12 cellular contexts compared by ENCODE assay signal in genomic region chr1:89407355-89407754, GRCh38. TPM values are rescaled to one million over a fixed set of nuclear protein-coding genes. Genes with fewer than 3 reads are reported as not detected.
DNase-seq lines count a peak whose midpoint lies in the region; ATAC-seq and TF ChIP-seq lines count a peak whose summit lies in the region.
"Had no signal": no experiment of that assay in that cellular context is flagged by ENCODE, and none has a peak within 500 bp of the region (broad histone marks: within the 10 kb centered on the region; RNA-seq: fewer than 3 reads in every experiment).

No MANE protein-coding gene starts in this region.

- no peaks in the 10 kb centered on the region for H3K27me3 ChIP-seq in right cardiac atrium (ENCODE audit: control insufficient read depth, insufficient read depth)
- no peaks in the 10 kb centered on the region for H3K27me3 ChIP-seq in stomach

- peak; percentile 34 for DNase-seq in DMS79 treated with DMSO at 0.1 percent for 48 hours (lab: John Stamatoyannopoulos, UW)
- DNase-seq in DMS79 (lab: John Stamatoyannopoulos, UW) = no peak
- no peak for DNase-seq in activated T-helper 1 cell treated with anti-CD3 and anti-CD28 coated beads, Interleukin-12 subunit alpha, Interleukin-12 subunit beta, Interleukin-2, Interleukin-4 antibody, amounts not matched to agents 30 ng/mL and 10 ng/mL and 1 ng/mL, durations not matched to agents 14 hours and 24 hours and 36 hours (ENCODE audit: low spot score)
- DNase-seq in right cardiac atrium = no peak
- no peak for DNase-seq in stomach
- DNase-seq in NCI-H1694 (lab: John Stamatoyannopoulos, UW) = no peak
- DNase-seq in Calu3 = no peak
- DNase-seq in stimulated activated CD4-positive, alpha-beta T cell treated with anti-CD3 and anti-CD28 coated beads, Interleukin-1b, Interleukin-23, amount 100 ng/mL, for 48 hours = no peak
- DNase-seq: amygdala, naive B cell had no signal

- peaks cover 7% of the 10 kb centered on the region for H3K36me3 Mint-ChIP-seq in activated T-helper 1 cell treated with anti-CD3 and anti-CD28 coated beads, Interleukin-12 subunit alpha, Interleukin-12 subunit beta, Interleukin-2, Interleukin-4 antibody, amounts not matched to agents 30 ng/mL and 10 ng/mL and 1 ng/mL, durations not matched to agents 14 hours and 24 hours and 36 hours (ENCODE audit: low read depth)
- H3K36me3 Mint-ChIP-seq in Calu3 (ENCODE audit: insufficient read depth, unreplicated experiment) = no peaks in the 10 kb centered on the region
- H3K36me3 Mint-ChIP-seq: naive B cell had no signal

- no peak for TF ChIP-seq EP300 in stomach (IDR thresholded peaks at IDR 0.05)

- intact Hi-C loops in activated T-helper 1 cell treated with anti-CD3 and anti-CD28 coated beads, Interleukin-12 subunit alpha, Interleukin-12 subunit beta, Interleukin-2, Interleukin-4 antibody, amounts not matched to agents 30 ng/mL and 10 ng/mL and 1 ng/mL, durations not matched to agents 14 hours and 24 hours and 36 hours (cut with micrococcal nuclease) = no loop called here
- intact Hi-C loops in right cardiac atrium (cut with DNase I) = no loop called here
- intact Hi-C loops in stomach (cut with DNase I; ENCODE audit: low total_unique reads) = no loop called here
- intact Hi-C loops in Calu3 (cut with micrococcal nuclease; ENCODE audit: unreplicated experiment) = no loop called here

- CTCF ChIA-PET in Calu3 (lab: Charles Lee) = no interaction called here

- H3K9me3 Mint-ChIP-seq in activated T-helper 1 cell treated with anti-CD3 and anti-CD28 coated beads, Interleukin-12 subunit alpha, Interleukin-12 subunit beta, Interleukin-2, Interleukin-4 antibody, amounts not matched to agents 30 ng/mL and 10 ng/mL and 1 ng/mL, durations not matched to agents 14 hours and 24 hours and 36 hours = peaks cover 13% of the 10 kb centered on the region
- no peaks in the 10 kb centered on the region for H3K9me3 Mint-ChIP-seq in Calu3 (ENCODE audit: low read depth, unreplicated experiment)

- H3K4me3 ChIP-seq in right cardiac atrium (ENCODE audit: low read length) = peak overlapping the region; percentile 82
- H3K4me3 ChIP-seq in stomach = peak overlapping the region; percentile 27 to 45 (median 32)

- ATAC-seq in right cardiac atrium = peak; percentile 82 to 87

- H3K4me1 Mint-ChIP-seq in activated T-helper 1 cell treated with anti-CD3 and anti-CD28 coated beads, Interleukin-12 subunit alpha, Interleukin-12 subunit beta, Interleukin-2, Interleukin-4 antibody, amounts not matched to agents 30 ng/mL and 10 ng/mL and 1 ng/mL, durations not matched to agents 14 hours and 24 hours and 36 hours (ENCODE audit: low read depth) = peaks cover 20% of the 10 kb centered on the region
- no peaks in the 10 kb centered on the region for H3K4me1 Mint-ChIP-seq in Calu3 (ENCODE audit: low read depth, unreplicated experiment)

- H3K9me3 ChIP-seq in right cardiac atrium (ENCODE audit: control insufficient read depth, low read length) (no peaks in the 10 kb centered on the region), stomach (peaks cover 0 to 4% (median 0%) of the 10 kb centered on the region in 4 donors)

- WGBS in right cardiac atrium = 10% methylated on average over 1 of the region's 1 CpG
- 0 to 7% (median 4%) methylated on average over 1 of the region's 1 CpG for WGBS in stomach, 5 donors

- TF ChIP-seq CTCF in stomach (IDR thresholded peaks at IDR 0.05) (no peak), Calu3 (IDR thresholded peaks at IDR 0.05; ENCODE audit: unreplicated experiment) (no peak)

- no peaks in the 10 kb centered on the region for H3K36me3 ChIP-seq in stomach

- H3K27me3 Mint-ChIP-seq in activated T-helper 1 cell treated with anti-CD3 and anti-CD28 coated beads, Interleukin-12 subunit alpha, Interleukin-12 subunit beta, Interleukin-2, Interleukin-4 antibody, amounts not matched to agents 30 ng/mL and 10 ng/mL and 1 ng/mL, durations not matched to agents 14 hours and 24 hours and 36 hours (ENCODE audit: insufficient read depth) = peaks cover 10% of the 10 kb centered on the region
- peaks cover 13% of the 10 kb centered on the region for H3K27me3 Mint-ChIP-seq in Calu3 (ENCODE audit: unreplicated experiment)

- H3K27ac Mint-ChIP-seq in activated T-helper 1 cell treated with anti-CD3 and anti-CD28 coated beads, Interleukin-12 subunit alpha, Interleukin-12 subunit beta, Interleukin-2, Interleukin-4 antibody, amounts not matched to agents 30 ng/mL and 10 ng/mL and 1 ng/mL, durations not matched to agents 14 hours and 24 hours and 36 hours = no peak overlapping the region
- H3K27ac Mint-ChIP-seq in Calu3 (ENCODE audit: unreplicated experiment) = no peak overlapping the region

- H3K4me1 ChIP-seq in right cardiac atrium (ENCODE audit: control insufficient read depth, insufficient read depth, low read length) (no peaks in the 10 kb centered on the region), stomach (peaks cover 0 to 10% (median 2%) of the 10 kb centered on the region in 4 donors)

- no peak overlapping the region for H3K27ac ChIP-seq in right cardiac atrium (ENCODE audit: low read length)
- peak overlapping the region in 3 of 5 donors; percentile 59 to 77 (median 76) for H3K27ac ChIP-seq in stomach
- H3K27ac ChIP-seq: 22Rv1 had no signal

- no peak for TF ChIP-seq POLR2A in stomach (IDR thresholded peaks at IDR 0.05)

- no TSS peak for BruUV-seq in Calu3 (replicated peaks; lab: Mats Ljungman, UMichigan)

- H3K4me3 Mint-ChIP-seq in activated T-helper 1 cell treated with anti-CD3 and anti-CD28 coated beads, Interleukin-12 subunit alpha, Interleukin-12 subunit beta, Interleukin-2, Interleukin-4 antibody, amounts not matched to agents 30 ng/mL and 10 ng/mL and 1 ng/mL, durations not matched to agents 14 hours and 24 hours and 36 hours = peak overlapping the region; percentile 59
- H3K4me3 Mint-ChIP-seq in Calu3 (ENCODE audit: low read depth, unreplicated experiment) = no peak overlapping the region

RNA-seq across cellular contexts. Expression of gene GBP6, which starts 43.5 kb away (rescaled TPM):
- total RNA-seq in activated T-helper 1 cell treated with anti-CD3 and anti-CD28 coated beads, Interleukin-12 subunit alpha, Interleukin-12 subunit beta, Interleukin-2, Interleukin-4 antibody, amounts not matched to agents 30 ng/mL and 10 ng/mL and 1 ng/mL, durations not matched to agents 14 hours and 24 hours and 36 hours = 0.59 and 0.65 TPM in 2 replicates
- under 1 TPM in 3 of 4 donors, not detected in 1; 0.09 to 0.23 (median 0.14) TPM for total RNA-seq in right cardiac atrium
- polyA plus RNA-seq in right cardiac atrium = 0.05 TPM
- total RNA-seq in stomach = 1 to 10 TPM in 1 of 5 donors, not detected in 4; 1.1 TPM
- 10 to 100 TPM in 1 of 3 donors, under 1 TPM in 1, not detected in 1; 0.46 to 50.8 TPM for polyA plus RNA-seq in stomach
- total RNA-seq in Calu3 (2022) = 0.12 and 0.37 TPM in 2 replicates
- total RNA-seq: subcutaneous adipose tissue had no signal
